13 cellular contexts compared by ENCODE assay signal in the genomic region with DNA sequence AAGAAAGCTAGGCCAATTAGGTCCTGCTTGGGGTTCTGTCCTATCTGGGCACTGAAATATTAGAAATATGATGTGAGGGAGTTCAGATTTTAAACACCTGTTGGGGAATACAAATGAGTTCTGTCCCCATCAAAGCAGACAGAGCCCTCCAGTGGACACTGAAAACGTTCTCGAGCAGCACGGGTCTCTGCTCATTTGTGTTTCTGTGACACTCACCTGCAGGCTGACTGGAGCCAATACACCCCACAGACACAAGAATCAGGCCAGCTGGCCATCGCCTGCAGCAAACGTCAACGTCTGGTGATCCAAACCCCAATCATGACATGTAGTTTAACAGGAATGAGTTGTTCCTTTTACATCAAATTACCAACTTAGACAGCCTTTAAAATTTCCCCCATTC.
DNase-seq lines count a peak whose midpoint lies in the region; ATAC-seq, FAIRE-seq and TF ChIP-seq lines count a peak whose summit lies in the region.
"Had no signal": no experiment of that assay in that cellular context is flagged by ENCODE, and none has a peak within 500 bp of the region (broad histone marks: within the 10 kb centered on the region; RNA-seq: fewer than 3 reads in every experiment).

No MANE protein-coding gene starts in this region.

- no peak overlapping the region for H3K27ac Mint-ChIP-seq in mesothelial cell of epicardium

- ATAC-seq in heart right ventricle = no peak

- H3K27ac ChIP-seq in OCI-LY7 (ENCODE audit: low read depth, low read length, poor library complexity, severe bottlenecking) = no peak overlapping the region
- no peak overlapping the region for H3K27ac ChIP-seq in H1 (ENCODE audit: low read depth, low read length)
- H3K27ac ChIP-seq in heart right ventricle = no peak overlapping the region
- H3K27ac ChIP-seq: uterus had no signal

- H3K4me2 ChIP-seq in OCI-LY7 (ENCODE audit: low read length) (no peak overlapping the region), H1 (ENCODE audit: insufficient read depth in 1 of 2, low read depth in 2 of 2, low read length in 2 of 2) (no peak overlapping the region)

- DNase-seq in Ammon's horn (ENCODE audit: low spot score) (peak; percentile 14), LHCN-M2 (ENCODE audit: low read depth) (peak; percentile 26), OCI-LY7 (ENCODE audit: low spot score) (no peak), H1 (ENCODE audit: low read depth in 1 of 2, low spot score in 2 of 2) (no peak), KG1 (lab: John Stamatoyannopoulos, UW) (no peak), mesothelial cell of epicardium (ENCODE audit: low spot score in 2 of 2, unreplicated experiment in 2 of 2) (no peak), heart right ventricle (no peak)
- DNase-seq in activated naive CD4-positive, alpha-beta T cell treated with anti-CD3 and anti-CD28 coated beads, Interleukin-2, amount 50 U/mL, for 16 hours = no peak
- DNase-seq: activated CD8-positive, alpha-beta memory T cell treated with anti-CD3 and anti-CD28 coated beads for 24 hours; NCI-H1417 treated with DMSO at 0.1 percent for 48 hours; stimulated activated CD4-positive, alpha-beta T cell treated with anti-CD3 and anti-CD28 coated beads, Interleukin-12 subunit alpha, Interleukin-12 subunit beta, amount 100 ng/mL, for 4 hours; T-helper 2 cell; uterus had no signal

- H3K9me3 ChIP-seq in OCI-LY7 (ENCODE audit: low read length) (no peaks in the 10 kb centered on the region), H1 (ENCODE audit: insufficient read depth in 2 of 2, low read depth in 1 of 2, low read length in 1 of 2) (no peaks in the 10 kb centered on the region), heart right ventricle (no peaks in the 10 kb centered on the region)
- H3K9me3 ChIP-seq: uterus had no signal

- H2BK120ac ChIP-seq in H1 (replicated peaks; ENCODE audit: low read depth, low read length) = no peak overlapping the region

- intact Hi-C loops in OCI-LY7 (cut with micrococcal nuclease; ENCODE audit: unreplicated experiment) = no loop called here
- intact Hi-C loops in heart right ventricle (cut with DNase I) = no loop called here

- no peak overlapping the region for H3K23ac ChIP-seq in H1 (ENCODE audit: insufficient read length)

- no peak overlapping the region for H3K4me3 ChIP-seq in OCI-LY7 (ENCODE audit: low read depth, low read length, poor library complexity, severe bottlenecking)
- no peak overlapping the region for H3K4me3 ChIP-seq in H1 (ENCODE audit: extremely low read depth in 1 of 4, insufficient read depth in 2 of 4, low read depth in 3 of 4, low read length in 4 of 4)
- H3K4me3 ChIP-seq in heart right ventricle = no peak overlapping the region
- H3K4me3 ChIP-seq: uterus had no signal

- no peak overlapping the region for H3K14ac ChIP-seq in H1 (ENCODE audit: insufficient read length)

- no peaks in the 10 kb centered on the region for H3K9me3 Mint-ChIP-seq in mesothelial cell of epicardium

- no peaks in the 10 kb centered on the region for H3K9me2 ChIP-seq in OCI-LY7 (ENCODE audit: insufficient read depth, low read length)

- H2AFZ ChIP-seq in OCI-LY7 (ENCODE audit: low read length) (no peak overlapping the region), H1 (ENCODE audit: low read length) (no peak overlapping the region)

- TF ChIP-seq POLR2A in H1 (IDR thresholded peaks at IDR 0.05; ENCODE audit: control extremely low read depth in 1 of 2, low read depth in 2 of 2, low read length in 2 of 2) = no peak

- no peak overlapping the region for H2BK20ac ChIP-seq in H1 (ENCODE audit: low read length)

- no peaks in the 10 kb centered on the region for H3K27me3 ChIP-seq in H1 (replicated peaks in 1 of 4; ENCODE audit: control insufficient read depth in 3 of 4, extremely low read depth in 1 of 4, insufficient read depth in 3 of 4, low read length in 3 of 4)
- peaks cover 0 to 16% (median 0%) of the 10 kb centered on the region in 7 donors for H3K27me3 ChIP-seq in heart right ventricle
- H3K27me3 ChIP-seq: uterus had no signal

- no peak overlapping the region for H3K9ac ChIP-seq in H1 (replicated peaks in 1 of 4; ENCODE audit: extremely low read depth in 1 of 4, low read depth in 3 of 4, low read length in 3 of 4)

- H3K4me3 Mint-ChIP-seq in mesothelial cell of epicardium = no peak overlapping the region

- BruUV-seq in OCI-LY7 (replicated peaks; lab: Mats Ljungman, UMichigan) = no TSS peak

- H3K36me3 ChIP-seq in OCI-LY7 (ENCODE audit: insufficient read depth, low read length) (no peaks in the 10 kb centered on the region), H1 (ENCODE audit: control insufficient read depth in 2 of 4, insufficient read depth in 4 of 4, low read length in 3 of 4) (no peaks in the 10 kb centered on the region), heart right ventricle (no peaks in the 10 kb centered on the region)
- H3K36me3 ChIP-seq: uterus had no signal

- no peak overlapping the region for H4K91ac ChIP-seq in H1 (replicated peaks; ENCODE audit: insufficient read length, low read length)

- no peaks in the 10 kb centered on the region for H3K23me2 ChIP-seq in H1 (ENCODE audit: low read depth, low read length)

- POLR2A ChIA-PET in OCI-LY7 (lab: Charles Lee) (no interaction called here), H1 (lab: Charles Lee; ENCODE audit: partially characterized antibody) (no interaction called here)

- no peaks in the 10 kb centered on the region for H3K4me1 ChIP-seq in OCI-LY7 (ENCODE audit: insufficient read depth, low read length, poor library complexity, severe bottlenecking)
- H3K4me1 ChIP-seq in H1 (replicated peaks in 1 of 4; ENCODE audit: control insufficient read depth in 3 of 4, insufficient read depth in 4 of 4, low read length in 3 of 4) = peaks cover 0 to 5% (median 1%) of the 10 kb centered on the region in 4 experiments; a peak in 3 of 7 replicates
- no peaks in the 10 kb centered on the region for H3K4me1 ChIP-seq in heart right ventricle
- H3K4me1 ChIP-seq: uterus had no signal

- no peak overlapping the region for H4K8ac ChIP-seq in H1 (ENCODE audit: extremely low read depth, insufficient read depth, low read length)

- TF ChIP-seq CTCF in OCI-LY7 (conservative IDR thresholded peaks at IDR 0.05; ENCODE audit: low read length) (0 out of 2 replicates have a peak, but pooled peaks have one; percentile 22), H1 (IDR thresholded peaks at IDR 0.05; ENCODE audit: control extremely low read depth in 1 of 3, insufficient read depth in 1 of 3, low read depth in 1 of 3, low read length in 3 of 3) (peak; percentile 59 to 97 (median 79)), mesothelial cell of epicardium (IDR thresholded peaks at IDR 0.05; ENCODE audit: unreplicated experiment) (no peak), heart right ventricle (IDR thresholded peaks at IDR 0.05) (no peak)

- no peaks in the 10 kb centered on the region for H3K4me1 Mint-ChIP-seq in mesothelial cell of epicardium

- FAIRE-seq in H1 (lab: Jason Lieb, UNC) = peak; percentile 82

- H3K79me1 ChIP-seq in H1 (ENCODE audit: low read depth, low read length) = no peaks in the 10 kb centered on the region

- H3K4ac ChIP-seq in H1 (replicated peaks; ENCODE audit: insufficient read length, low read depth, low read length) = no peak overlapping the region

- no peak overlapping the region for H2BK5ac ChIP-seq in H1 (ENCODE audit: low read depth, low read length)

- TF ChIP-seq EP300 in H1 (IDR thresholded peaks at IDR 0.05; ENCODE audit: borderline replicate concordance in 1 of 2, low read depth in 2 of 2, low read length in 2 of 2) = no peak

- H3K56ac ChIP-seq in H1 (replicated peaks; ENCODE audit: insufficient read length, low read depth, low read length) = no peak overlapping the region

- H2BK12ac ChIP-seq in H1 (ENCODE audit: low read depth, low read length) = no peak overlapping the region

- no peak overlapping the region for H2AK5ac ChIP-seq in H1 (ENCODE audit: low read depth, low read length)

- H3K36me3 Mint-ChIP-seq in mesothelial cell of epicardium = no peaks in the 10 kb centered on the region

- TF ChIP-seq RAD21 in H1 (IDR thresholded peaks at IDR 0.05 in 1 of 2, conservative IDR thresholded peaks at IDR 0.05 in 1 of 2; ENCODE audit: low read depth in 2 of 2, low read length in 2 of 2) = peak; percentile 67 to 76

- 78% methylated on average over 6 of the region's 6 CpGs; no CpG with 5 or more reads in 1 of the 2 experiments for WGBS in H1 (ENCODE audit: extremely low coverage in 1 of 2, insufficient coverage in 1 of 2, insufficient read length in 1 of 2, insufficient replicate concordance in 2 of 2, low coverage in 1 of 2, low lambda C conversion rate in 2 of 2, missing lambda C conversion rate in 1 of 2), 2 experiments
- 29 to 36% methylated on average over 6 of the region's 6 CpGs for WGBS in heart right ventricle, 2 donors

- CTCF ChIA-PET in OCI-LY7 (lab: Charles Lee; ENCODE audit: unreplicated experiment) (no interaction called here), H1 (lab: Charles Lee; ENCODE audit: partially characterized antibody) (interaction anchor here (0.7 to 4.7 kb wide), 22 partner anchors 9 to 295 kb away, joined by 3 to 15 read pairs (median 4); no protein-coding TSS in a partner anchor)

- H4K5ac ChIP-seq in H1 (ENCODE audit: insufficient read length, low read depth, low read length) = no peak overlapping the region

- no peak overlapping the region for H3K18ac ChIP-seq in H1 (ENCODE audit: extremely low read depth, low read length)

- H3K79me2 ChIP-seq in OCI-LY7 (ENCODE audit: insufficient read depth, low read depth, low read length) (no peaks in the 10 kb centered on the region), H1 (ENCODE audit: control insufficient read depth in 1 of 2, insufficient read depth in 2 of 2, low read length in 2 of 2) (no peaks in the 10 kb centered on the region)

- peaks cover 33% of the 10 kb centered on the region for H3K27me3 Mint-ChIP-seq in mesothelial cell of epicardium (ENCODE audit: low read depth)

- no peaks in the 10 kb centered on the region for H4K20me1 ChIP-seq in OCI-LY7 (ENCODE audit: insufficient read depth, low read length)
- H4K20me1 ChIP-seq in H1 (replicated peaks in 1 of 2; ENCODE audit: control insufficient read depth in 1 of 2, insufficient read depth in 2 of 2, low read length in 2 of 2) = no peaks in the 10 kb centered on the region

- no peak overlapping the region for H2BK15ac ChIP-seq in H1 (ENCODE audit: low read length)

TF ChIP-seq in H1, 55 proteins besides CTCF, POLR2A, EP300 and RAD21 (continues in another document):
- TF ChIP-seq TEAD4 (IDR thresholded peaks at IDR 0.05; ENCODE audit: low read depth, low read length) (no peak), HDAC6 (IDR thresholded peaks at IDR 0.05; ENCODE audit: low read depth, low read length) (no peak), SP1 (IDR thresholded peaks at IDR 0.05; ENCODE audit: low read depth, low read length) (no peak), BRCA1 (IDR thresholded peaks at IDR 0.05; ENCODE audit: low read depth, low read length) (no peak), JUND (IDR thresholded peaks at IDR 0.05; ENCODE audit: low read length) (no peak), CEBPB (IDR thresholded peaks at IDR 0.05; ENCODE audit: low read depth, low read length) (no peak), RFX5 (IDR thresholded peaks at IDR 0.05; ENCODE audit: borderline replicate concordance, low read depth, low read length) (no peak)
- TF ChIP-seq, protein P1, sequence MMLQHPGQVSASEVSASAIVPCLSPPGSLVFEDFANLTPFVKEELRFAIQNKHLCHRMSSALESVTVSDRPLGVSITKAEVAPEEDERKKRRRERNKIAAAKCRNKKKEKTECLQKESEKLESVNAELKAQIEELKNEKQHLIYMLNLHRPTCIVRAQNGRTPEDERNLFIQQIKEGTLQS (IDR thresholded peaks at IDR 0.05; ENCODE audit: insufficient read depth, low read depth, low read length) = no peak

Comparison
In these comparisons a context has a peak if more than half of its experiments do, and no peak if none do; other contexts are left out.
1. DNase-seq: peak in Ammon's horn (single experiment) and LHCN-M2 (single experiment); none in OCI-LY7 (single experiment), H1 (0 of 2), KG1 (single experiment), mesothelial cell of epicardium (0 of 2), activated naive CD4-positive, alpha-beta T cell treated with anti-CD3 and anti-CD28 coated beads, Interleukin-2, amount 50 U/mL, for 16 hours (single experiment) and heart right ventricle (0 of 2).
2. CTCF ChIP-seq: peak in OCI-LY7 (single experiment) and H1 (3 of 3); none in mesothelial cell of epicardium (single experiment) and heart right ventricle (0 of 9).